In the genomic region with DNA sequence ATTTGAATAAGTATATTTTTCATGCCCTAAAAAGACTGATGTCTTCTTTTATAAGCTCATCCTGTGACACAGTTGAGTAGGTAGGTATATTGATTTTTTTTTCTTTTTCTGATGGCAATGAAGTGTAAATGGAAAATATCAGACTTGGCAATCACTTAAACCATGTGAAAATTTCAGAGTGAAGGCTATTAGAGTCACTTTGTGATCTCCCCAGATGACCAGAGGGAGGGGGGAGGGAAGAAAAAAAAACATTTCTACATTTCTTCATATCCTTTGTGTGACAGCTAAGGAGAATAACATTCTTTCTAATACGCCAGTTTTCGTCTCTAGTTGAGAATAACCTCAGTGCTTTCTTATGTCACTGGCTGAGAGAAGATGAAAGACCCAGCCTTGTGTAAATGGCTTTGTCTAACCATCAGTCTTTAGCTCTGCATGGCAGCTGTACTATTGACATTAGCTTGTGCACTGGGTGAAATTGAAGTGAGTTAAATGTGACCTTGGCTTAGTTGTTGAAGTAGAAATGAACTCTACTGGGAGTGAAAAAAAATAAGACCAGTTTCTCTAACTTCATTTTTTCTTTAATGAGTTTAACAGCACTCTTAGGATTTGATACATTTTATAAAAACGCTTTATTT, we compare ENCODE assay signal across 24 cellular contexts.
DNase-seq lines count a peak whose midpoint lies in the region; ATAC-seq, FAIRE-seq and TF ChIP-seq lines count a peak whose summit lies in the region.
"Had no signal": no experiment of that assay in that cellular context is flagged by ENCODE, and none has a peak within 500 bp of the region (broad histone marks: within the 10 kb centered on the region; RNA-seq: fewer than 3 reads in every experiment).

No MANE protein-coding gene starts in this region.

- DNase-seq in NCI-H345 (lab: John Stamatoyannopoulos, UW) (peak; percentile 48), NCI-H345 treated with DMSO at 0.1 percent for 48 hours (lab: John Stamatoyannopoulos, UW; ENCODE audit: unreplicated experiment) (no peak), NCI-H69 (lab: John Stamatoyannopoulos, UW) (peak; percentile 78), body of pancreas (no peak), pancreas (no peak), DMS53 (lab: John Stamatoyannopoulos, UW) (no peak), NCI-H187 treated with DMSO at 0.1 percent for 48 hours (lab: John Stamatoyannopoulos, UW) (no peak)
- DNase-seq: Calu3; CD8-positive, alpha-beta memory T cell; Kasumi-1; MG63; NCI-H1048; NCI-H1417 treated with DMSO at 0.1 percent for 48 hours; NCI-H2029; NCI-H2171; NCI-H510A; NCI-H748 treated with DMSO at 0.1 percent for 48 hours; RPMI8226; SHP77 treated with DMSO at 0.1 percent for 48 hours; SK-N-SH had no signal

- H3K36me3 ChIP-seq in body of pancreas (replicated peaks in 1 of 2; ENCODE audit: insufficient read depth in 1 of 2, low read depth in 2 of 2), result no peaks in the 10 kb centered on the region
- no peaks in the 10 kb centered on the region for H3K36me3 ChIP-seq in pancreas
- H3K36me3 ChIP-seq: HAP-1, MG63 had no signal

- H3K9me3 ChIP-seq in body of pancreas, result no peaks in the 10 kb centered on the region
- no peaks in the 10 kb centered on the region for H3K9me3 ChIP-seq in pancreas
- H3K9me3 ChIP-seq: HAP-1, MG63, SK-N-SH had no signal

- H3K27me3 ChIP-seq in body of pancreas (no peaks in the 10 kb centered on the region), pancreas (no peaks in the 10 kb centered on the region)
- H3K27me3 ChIP-seq: MG63 had no signal

- intact Hi-C loops in body of pancreas (cut with DNase I) (no loop called here), pancreas (cut with DNase I) (no loop called here)

- TF ChIP-seq POLR2A in body of pancreas (IDR thresholded peaks at IDR 0.05), result no peak

- ATAC-seq in body of pancreas (peak; percentile 35), pancreas (peak; percentile 61 to 91 (median 80)), GM21360 (IDR thresholded peaks at IDR 0.05; ENCODE audit: unreplicated experiment) (no peak)

- WGBS in body of pancreas, 2 donors, result 48 to 64% methylated on average over 3 of the region's 3 CpGs
- WGBS in pancreas, 2 donors, result 47 to 61% methylated on average over 3 of the region's 3 CpGs

- no peak for TF ChIP-seq CTCF in body of pancreas (IDR thresholded peaks at IDR 0.05)
- no peak for TF ChIP-seq CTCF in pancreas (IDR thresholded peaks at IDR 0.05)

- H3K4me1 ChIP-seq in body of pancreas, result peaks cover 5% of the 10 kb centered on the region
- no peaks in the 10 kb centered on the region for H3K4me1 ChIP-seq in pancreas

- H3K4me3 ChIP-seq in body of pancreas, result no peak overlapping the region
- H3K4me3 ChIP-seq in pancreas, result no peak overlapping the region
- H3K4me3 ChIP-seq: HAP-1, MG63 had no signal

- no peak overlapping the region for H3K27ac ChIP-seq in body of pancreas
- H3K27ac ChIP-seq in pancreas, result no peak overlapping the region
- H3K27ac ChIP-seq: C4-2B had no signal

- no peak for FAIRE-seq in pancreas (lab: Jason Lieb, UNC)
- FAIRE-seq: GM19239 had no signal

Comparison
In these comparisons a context has a peak if more than half of its experiments do, and no peak if none do; other contexts are left out.
1. DNase-seq: peak in NCI-H345 (single experiment) and NCI-H69 (single experiment); none in NCI-H345 treated with DMSO at 0.1 percent for 48 hours (single experiment), body of pancreas (0 of 4), pancreas (0 of 6), DMS53 (single experiment) and NCI-H187 treated with DMSO at 0.1 percent for 48 hours (single experiment).